9 cellular contexts compared by ENCODE assay signal in the genomic region with DNA sequence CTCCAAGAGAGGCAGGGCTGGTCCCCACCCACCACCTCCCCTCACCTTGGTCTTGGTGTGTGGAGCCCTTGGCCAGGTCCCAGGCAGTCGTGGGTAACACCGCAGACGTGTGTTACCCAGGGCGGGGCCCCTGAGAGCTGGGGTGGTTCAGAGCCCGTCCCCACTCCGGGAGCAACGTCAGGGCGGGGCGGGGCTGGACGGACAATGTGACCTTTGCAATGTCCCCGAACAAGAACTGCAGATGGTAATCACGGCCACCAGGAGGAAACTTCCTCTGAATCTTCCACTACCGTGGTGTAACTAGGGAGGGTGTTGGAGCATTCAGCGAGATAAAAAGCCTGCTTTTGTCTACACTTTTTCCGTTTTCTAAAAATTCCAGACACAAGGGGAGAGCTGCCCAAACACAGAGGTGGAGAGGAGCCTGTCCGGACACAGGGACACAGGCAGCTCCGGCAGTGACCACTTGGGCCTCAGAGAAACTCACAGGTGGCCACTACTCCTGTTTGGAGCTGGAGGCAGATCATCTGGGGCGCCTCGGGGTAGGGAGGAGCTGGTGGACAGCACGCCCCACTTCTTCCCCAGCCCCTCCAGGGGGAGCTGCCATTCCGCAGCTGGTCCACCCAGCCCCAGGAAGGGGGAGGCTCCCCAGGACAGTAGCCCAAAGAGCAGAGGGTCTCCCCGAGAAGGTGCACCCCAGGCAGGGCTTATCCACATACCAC. TPM values are rescaled to one million over a fixed set of nuclear protein-coding genes. Genes with fewer than 3 reads are reported as not detected.
DNase-seq lines count a peak whose midpoint lies in the region; ATAC-seq and TF ChIP-seq lines count a peak whose summit lies in the region.
"Had no signal": no experiment of that assay in that cellular context is flagged by ENCODE, and none has a peak within 500 bp of the region (broad histone marks: within the 10 kb centered on the region; RNA-seq: fewer than 3 reads in every experiment).

No MANE protein-coding gene starts in this region.

- peak; percentile 16; the same call in 1 of the 2 replicates for TF ChIP-seq CTCF in GM12875 (IDR thresholded peaks at IDR 0.05; ENCODE audit: borderline replicate concordance, insufficient read depth, low read depth, low read length)
- TF ChIP-seq CTCF in chondrocyte (IDR thresholded peaks at IDR 0.05), result peak; percentile 78
- TF ChIP-seq CTCF in kidney epithelial cell (IDR thresholded peaks at IDR 0.05; ENCODE audit: insufficient read depth, low read length, poor library complexity, severe bottlenecking), result peak; percentile 39

- DNase-seq in AG08395 (ENCODE audit: low spot score) (peak; percentile 89), RPMI7951 (ENCODE audit: low read depth) (peak; percentile 75), chondrocyte (ENCODE audit: low spot score) (no peak), kidney epithelial cell (ENCODE audit: low read depth) (no peak)
- DNase-seq in stimulated activated CD8-positive, alpha-beta memory T cell treated with anti-CD3 and anti-CD28 coated beads, Interleukin-12 subunit alpha, Interleukin-12 subunit beta, amount 100 ng/mL, for 24 hours (ENCODE audit: extremely low read depth), result peak; percentile 11

- H3K36me3 Mint-ChIP-seq in chondrocyte (ENCODE audit: low read depth), result no peaks in the 10 kb centered on the region

- H3K27me3 ChIP-seq in kidney epithelial cell (ENCODE audit: control insufficient read depth, insufficient read depth, low read length), result peaks cover 12% of the 10 kb centered on the region
- H3K27me3 ChIP-seq: ovary had no signal

- H3K27ac Mint-ChIP-seq in chondrocyte (ENCODE audit: unreplicated experiment), result no peak overlapping the region

- no peak overlapping the region for H3K4me3 ChIP-seq in GM12875 (ENCODE audit: low read depth, low read length)
- no peak overlapping the region for H3K4me3 ChIP-seq in kidney epithelial cell (ENCODE audit: low read depth, low read length)
- H3K4me3 ChIP-seq: ovary had no signal

- ATAC-seq in GM18861 (IDR thresholded peaks at IDR 0.05; ENCODE audit: unreplicated experiment) (no peak), HG03175 (IDR thresholded peaks at IDR 0.05; ENCODE audit: unreplicated experiment) (no peak)

- peaks cover 4% of the 10 kb centered on the region for H3K27me3 Mint-ChIP-seq in chondrocyte (ENCODE audit: low read depth)

- peak overlapping the region; percentile 18 for H3K4me3 Mint-ChIP-seq in chondrocyte (ENCODE audit: unreplicated experiment)

- H3K4me1 Mint-ChIP-seq in chondrocyte (ENCODE audit: low read depth), result peaks cover 9% of the 10 kb centered on the region

- no peaks in the 10 kb centered on the region for H3K9me3 Mint-ChIP-seq in chondrocyte (ENCODE audit: low read depth)

- no peaks in the 10 kb centered on the region for H3K36me3 ChIP-seq in kidney epithelial cell (ENCODE audit: control insufficient read depth, insufficient read depth, low read length)
- H3K36me3 ChIP-seq: ovary had no signal

RNA-seq across cellular contexts. Expression of gene SLC38A10, which starts 14.2 kb away (rescaled TPM):
- total RNA-seq in RPMI7951 (2014; rRNA removed; shearing (Covaris generic)), result 24.0 and 28.1 TPM in 2 replicates
- total RNA-seq in chondrocyte (115 to 147 TPM (median 116 TPM) in 3 replicates), kidney epithelial cell (100 and 120 TPM in 2 replicates)

Comparison
In these comparisons a context has a peak if more than half of its experiments do, and no peak if none do; other contexts are left out.
1. DNase-seq: peak in AG08395 (single experiment), RPMI7951 (single experiment) and stimulated activated CD8-positive, alpha-beta memory T cell treated with anti-CD3 and anti-CD28 coated beads, Interleukin-12 subunit alpha, Interleukin-12 subunit beta, amount 100 ng/mL, for 24 hours (single experiment); none in chondrocyte (single experiment) and kidney epithelial cell (single experiment).
2. CTCF ChIP-seq: peak in every context shown above with its lines; median percentile 78 in chondrocyte; 39 in kidney epithelial cell; 16 in GM12875.